In the genomic region with DNA sequence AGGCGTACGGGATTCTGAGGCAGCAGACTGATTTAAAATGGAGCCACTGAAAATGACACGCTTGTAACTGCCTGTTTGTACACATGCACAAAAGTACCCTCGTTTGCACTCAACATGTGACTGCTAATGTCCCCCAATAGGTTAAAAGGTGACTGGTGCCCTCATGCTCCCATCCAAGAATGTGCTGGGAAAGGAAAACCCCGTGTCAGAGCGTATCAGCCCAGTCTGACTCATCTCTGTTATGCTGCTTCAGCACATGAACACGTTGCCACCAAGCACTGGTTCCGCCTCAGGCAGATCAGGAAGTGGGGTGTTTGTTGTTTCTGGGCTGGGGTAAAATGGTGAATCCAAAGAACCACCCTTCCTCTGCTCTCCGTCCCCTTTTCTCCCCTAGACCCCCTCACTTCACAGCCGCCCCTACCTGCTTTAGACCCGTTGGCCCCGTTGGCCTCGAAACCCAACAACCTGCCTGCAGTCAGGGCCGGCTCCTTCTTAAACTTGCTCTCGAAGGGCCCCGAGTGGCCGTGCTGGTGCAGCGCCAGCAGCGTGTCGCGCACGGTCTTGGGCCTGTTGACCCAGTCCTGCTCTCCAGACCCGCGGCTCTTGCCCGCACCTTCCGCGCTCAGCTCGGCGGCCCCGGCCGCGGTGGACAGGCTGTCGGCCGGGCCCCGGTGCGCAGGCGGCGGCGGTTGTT, we compare ENCODE assay signal across 1 cellular context.
TF ChIP-seq lines count a peak whose summit lies in the region.

No MANE protein-coding gene starts in this region.

TF ChIP-seq in HepG2, 621 proteins besides CTCF, POLR2A, EP300 and RAD21 (continued from another document and continues in another):
- TF ChIP-seq, protein P1, sequence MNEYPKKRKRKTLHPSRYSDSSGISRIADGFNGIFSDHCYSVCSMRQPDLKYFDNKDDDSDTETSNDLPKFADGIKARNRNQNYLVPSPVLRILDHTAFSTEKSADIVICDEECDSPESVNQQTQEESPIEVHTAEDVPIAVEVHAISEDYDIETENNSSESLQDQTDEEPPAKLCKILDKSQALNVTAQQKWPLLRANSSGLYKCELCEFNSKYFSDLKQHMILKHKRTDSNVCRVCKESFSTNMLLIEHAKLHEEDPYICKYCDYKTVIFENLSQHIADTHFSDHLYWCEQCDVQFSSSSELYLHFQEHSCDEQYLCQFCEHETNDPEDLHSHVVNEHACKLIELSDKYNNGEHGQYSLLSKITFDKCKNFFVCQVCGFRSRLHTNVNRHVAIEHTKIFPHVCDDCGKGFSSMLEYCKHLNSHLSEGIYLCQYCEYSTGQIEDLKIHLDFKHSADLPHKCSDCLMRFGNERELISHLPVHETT (CRISPR knock-in tag; conservative IDR thresholded peaks at IDR 0.05), result no peak
- no peak for TF ChIP-seq SP1 (IDR thresholded peaks at IDR 0.05)
- peak; percentile 37; the same call in 1 of the 2 replicates for TF ChIP-seq SP1 (CRISPR knock-in tag; IDR thresholded peaks at IDR 0.05)
- 0 out of 2 replicates have a peak, but pooled peaks have one; percentile 22 for TF ChIP-seq ZNF737 (CRISPR knock-in tag; IDR thresholded peaks at IDR 0.05; ENCODE audit: borderline replicate concordance)
- no peak for TF ChIP-seq ZNF674 (CRISPR knock-in tag; IDR thresholded peaks at IDR 0.05; ENCODE audit: low read depth)
- peak; percentile 22; the same call in 1 of the 2 replicates for TF ChIP-seq ZNF607 (CRISPR knock-in tag; IDR thresholded peaks at IDR 0.05; ENCODE audit: borderline replicate concordance)
- no peak for TF ChIP-seq SRSF4 (IDR thresholded peaks at IDR 0.05; ENCODE audit: low read depth, low read length, poor library complexity, severe bottlenecking)
- TF ChIP-seq ZNF616 (CRISPR knock-in tag; IDR thresholded peaks at IDR 0.05; ENCODE audit: low read depth), result peak; percentile 24; the same call in 1 of the 2 replicates
- TF ChIP-seq SYNCRIP (IDR thresholded peaks at IDR 0.05; ENCODE audit: insufficient read depth, low read depth, low read length), result no peak
- TF ChIP-seq, protein P2, sequence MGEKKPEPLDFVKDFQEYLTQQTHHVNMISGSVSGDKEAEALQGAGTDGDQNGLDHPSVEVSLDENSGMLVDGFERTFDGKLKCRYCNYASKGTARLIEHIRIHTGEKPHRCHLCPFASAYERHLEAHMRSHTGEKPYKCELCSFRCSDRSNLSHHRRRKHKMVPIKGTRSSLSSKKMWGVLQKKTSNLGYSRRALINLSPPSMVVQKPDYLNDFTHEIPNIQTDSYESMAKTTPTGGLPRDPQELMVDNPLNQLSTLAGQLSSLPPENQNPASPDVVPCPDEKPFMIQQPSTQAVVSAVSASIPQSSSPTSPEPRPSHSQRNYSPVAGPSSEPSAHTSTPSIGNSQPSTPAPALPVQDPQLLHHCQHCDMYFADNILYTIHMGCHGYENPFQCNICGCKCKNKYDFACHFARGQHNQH (CRISPR knock-in tag; IDR thresholded peaks at IDR 0.05), result peak; percentile 71
- no peak for TF ChIP-seq TCF7L2 (IDR thresholded peaks at IDR 0.05; ENCODE audit: low read depth, low read length)
- TF ChIP-seq ZNF335 (CRISPR knock-in tag; IDR thresholded peaks at IDR 0.05), result no peak
- TF ChIP-seq, protein P3, sequence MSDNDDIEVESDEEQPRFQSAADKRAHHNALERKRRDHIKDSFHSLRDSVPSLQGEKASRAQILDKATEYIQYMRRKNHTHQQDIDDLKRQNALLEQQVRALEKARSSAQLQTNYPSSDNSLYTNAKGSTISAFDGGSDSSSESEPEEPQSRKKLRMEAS (IDR thresholded peaks at IDR 0.05), result no peak
- TF ChIP-seq PATZ1 (CRISPR knock-in tag; IDR thresholded peaks at IDR 0.05), result peak; percentile 23; the same call in 1 of the 2 replicates
- TF ChIP-seq TMF1 (CRISPR knock-in tag; IDR thresholded peaks at IDR 0.05; ENCODE audit: low read depth), result peak; percentile 67; the same call in 1 of the 2 replicates
- TF ChIP-seq, protein P4, sequence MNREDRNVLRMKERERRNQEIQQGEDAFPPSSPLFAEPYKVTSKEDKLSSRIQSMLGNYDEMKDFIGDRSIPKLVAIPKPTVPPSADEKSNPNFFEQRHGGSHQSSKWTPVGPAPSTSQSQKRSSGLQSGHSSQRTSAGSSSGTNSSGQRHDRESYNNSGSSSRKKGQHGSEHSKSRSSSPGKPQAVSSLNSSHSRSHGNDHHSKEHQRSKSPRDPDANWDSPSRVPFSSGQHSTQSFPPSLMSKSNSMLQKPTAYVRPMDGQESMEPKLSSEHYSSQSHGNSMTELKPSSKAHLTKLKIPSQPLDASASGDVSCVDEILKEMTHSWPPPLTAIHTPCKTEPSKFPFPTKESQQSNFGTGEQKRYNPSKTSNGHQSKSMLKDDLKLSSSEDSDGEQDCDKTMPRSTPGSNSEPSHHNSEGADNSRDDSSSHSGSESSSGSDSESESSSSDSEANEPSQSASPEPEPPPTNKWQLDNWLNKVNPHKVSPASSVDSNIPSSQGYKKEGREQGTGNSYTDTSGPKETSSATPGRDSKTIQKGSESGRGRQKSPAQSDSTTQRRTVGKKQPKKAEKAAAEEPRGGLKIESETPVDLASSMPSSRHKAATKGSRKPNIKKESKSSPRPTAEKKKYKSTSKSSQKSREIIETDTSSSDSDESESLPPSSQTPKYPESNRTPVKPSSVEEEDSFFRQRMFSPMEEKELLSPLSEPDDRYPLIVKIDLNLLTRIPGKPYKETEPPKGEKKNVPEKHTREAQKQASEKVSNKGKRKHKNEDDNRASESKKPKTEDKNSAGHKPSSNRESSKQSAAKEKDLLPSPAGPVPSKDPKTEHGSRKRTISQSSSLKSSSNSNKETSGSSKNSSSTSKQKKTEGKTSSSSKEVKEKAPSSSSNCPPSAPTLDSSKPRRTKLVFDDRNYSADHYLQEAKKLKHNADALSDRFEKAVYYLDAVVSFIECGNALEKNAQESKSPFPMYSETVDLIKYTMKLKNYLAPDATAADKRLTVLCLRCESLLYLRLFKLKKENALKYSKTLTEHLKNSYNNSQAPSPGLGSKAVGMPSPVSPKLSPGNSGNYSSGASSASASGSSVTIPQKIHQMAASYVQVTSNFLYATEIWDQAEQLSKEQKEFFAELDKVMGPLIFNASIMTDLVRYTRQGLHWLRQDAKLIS (CRISPR knock-in tag; IDR thresholded peaks at IDR 0.05), result peak; percentile 100
- TF ChIP-seq ZNF101 (CRISPR knock-in tag; IDR thresholded peaks at IDR 0.05; ENCODE audit: borderline replicate concordance, low read depth), result no peak
- TF ChIP-seq NFIC (IDR thresholded peaks at IDR 0.05; ENCODE audit: low read length), result no peak
- TF ChIP-seq, protein P5, sequence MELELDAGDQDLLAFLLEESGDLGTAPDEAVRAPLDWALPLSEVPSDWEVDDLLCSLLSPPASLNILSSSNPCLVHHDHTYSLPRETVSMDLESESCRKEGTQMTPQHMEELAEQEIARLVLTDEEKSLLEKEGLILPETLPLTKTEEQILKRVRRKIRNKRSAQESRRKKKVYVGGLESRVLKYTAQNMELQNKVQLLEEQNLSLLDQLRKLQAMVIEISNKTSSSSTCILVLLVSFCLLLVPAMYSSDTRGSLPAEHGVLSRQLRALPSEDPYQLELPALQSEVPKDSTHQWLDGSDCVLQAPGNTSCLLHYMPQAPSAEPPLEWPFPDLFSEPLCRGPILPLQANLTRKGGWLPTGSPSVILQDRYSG (CRISPR knock-in tag; IDR thresholded peaks at IDR 0.05), result no peak
- peak; percentile 62; the same call in 1 of the 2 replicates for TF ChIP-seq ZBTB10 (CRISPR knock-in tag; IDR thresholded peaks at IDR 0.05; ENCODE audit: borderline replicate concordance)
- peak; percentile 52 for TF ChIP-seq HNRNPLL (IDR thresholded peaks at IDR 0.05; ENCODE audit: low read depth, low read length, poor library complexity, severe bottlenecking)
- peak; percentile 53; the same call in 1 of the 2 replicates for TF ChIP-seq SKIL (CRISPR knock-in tag; IDR thresholded peaks at IDR 0.05; ENCODE audit: borderline replicate concordance)
- no peak for TF ChIP-seq IRX3 (CRISPR knock-in tag; IDR thresholded peaks at IDR 0.05; ENCODE audit: borderline replicate concordance, low read depth)
- peak; percentile 35; the same call in 1 of the 2 replicates for TF ChIP-seq TBX3 (IDR thresholded peaks at IDR 0.05; ENCODE audit: borderline replicate concordance)
- peak; percentile 43 for TF ChIP-seq XRCC5 (optimal IDR thresholded peaks at IDR 0.05; ENCODE audit: low read length)
- TF ChIP-seq, protein P6, sequence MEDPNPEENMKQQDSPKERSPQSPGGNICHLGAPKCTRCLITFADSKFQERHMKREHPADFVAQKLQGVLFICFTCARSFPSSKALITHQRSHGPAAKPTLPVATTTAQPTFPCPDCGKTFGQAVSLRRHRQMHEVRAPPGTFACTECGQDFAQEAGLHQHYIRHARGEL (CRISPR knock-in tag; IDR thresholded peaks at IDR 0.05), result no peak
- no peak for TF ChIP-seq DZIP1 (CRISPR knock-in tag; IDR thresholded peaks at IDR 0.05)
- no peak for TF ChIP-seq RFXAP (CRISPR knock-in tag; IDR thresholded peaks at IDR 0.05; ENCODE audit: borderline replicate concordance)
- TF ChIP-seq CBX5 (CRISPR knock-in tag; IDR thresholded peaks at IDR 0.05; ENCODE audit: borderline replicate concordance), result peak; percentile 68; the same call in 1 of the 2 replicates
- TF ChIP-seq MAZ (IDR thresholded peaks at IDR 0.05; ENCODE audit: borderline replicate concordance, low read depth, low read length), result no peak
- TF ChIP-seq MAZ (CRISPR knock-in tag; IDR thresholded peaks at IDR 0.05; ENCODE audit: low read depth), result no peak; the same call in 1 of the 2 replicates
